Comparison of ENCODE assay signal across 1 cellular context in the genomic region with DNA sequence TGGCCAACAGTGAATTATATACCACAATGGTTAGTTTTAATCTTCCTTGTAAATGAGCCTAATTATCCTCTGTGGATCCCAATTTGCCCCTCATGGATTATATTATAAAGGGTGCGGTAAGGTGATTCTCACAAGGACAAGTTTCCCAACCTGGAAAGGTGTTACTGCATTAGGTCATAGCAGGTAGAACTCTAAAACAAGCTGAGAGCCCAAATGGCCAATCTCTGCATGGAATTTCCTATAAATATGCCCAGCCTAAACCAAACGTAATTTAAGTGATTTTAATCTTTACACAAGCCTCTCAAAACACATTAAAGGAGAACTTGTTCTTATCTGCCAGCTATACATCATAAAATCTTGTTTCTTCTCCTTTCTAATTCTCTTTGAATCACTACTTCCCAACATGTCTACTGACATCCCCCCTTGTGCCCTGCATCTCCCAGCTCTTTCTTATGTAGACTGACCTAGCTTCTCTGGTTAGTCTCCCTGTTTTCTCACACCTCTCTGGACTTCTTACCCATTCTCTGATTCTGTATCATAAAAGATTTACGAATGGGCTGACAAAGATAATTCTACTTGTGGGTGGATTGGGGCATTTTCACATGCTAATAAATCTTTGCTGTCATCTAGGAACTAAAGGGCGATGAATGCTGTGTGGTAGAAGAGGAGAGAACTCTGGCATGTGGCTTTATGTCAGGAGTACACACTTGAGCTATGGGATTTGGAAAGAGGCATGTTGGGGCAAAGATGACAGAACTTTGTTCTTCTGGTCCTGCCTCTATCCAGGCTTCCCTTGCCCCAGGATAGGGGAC.
TF ChIP-seq lines count a peak whose summit lies in the region.

No MANE protein-coding gene starts in this region.

TF ChIP-seq in GM23338, 12 proteins besides CTCF, POLR2A, EP300 and RAD21 (continued from another document):
- TF ChIP-seq, protein P1, sequence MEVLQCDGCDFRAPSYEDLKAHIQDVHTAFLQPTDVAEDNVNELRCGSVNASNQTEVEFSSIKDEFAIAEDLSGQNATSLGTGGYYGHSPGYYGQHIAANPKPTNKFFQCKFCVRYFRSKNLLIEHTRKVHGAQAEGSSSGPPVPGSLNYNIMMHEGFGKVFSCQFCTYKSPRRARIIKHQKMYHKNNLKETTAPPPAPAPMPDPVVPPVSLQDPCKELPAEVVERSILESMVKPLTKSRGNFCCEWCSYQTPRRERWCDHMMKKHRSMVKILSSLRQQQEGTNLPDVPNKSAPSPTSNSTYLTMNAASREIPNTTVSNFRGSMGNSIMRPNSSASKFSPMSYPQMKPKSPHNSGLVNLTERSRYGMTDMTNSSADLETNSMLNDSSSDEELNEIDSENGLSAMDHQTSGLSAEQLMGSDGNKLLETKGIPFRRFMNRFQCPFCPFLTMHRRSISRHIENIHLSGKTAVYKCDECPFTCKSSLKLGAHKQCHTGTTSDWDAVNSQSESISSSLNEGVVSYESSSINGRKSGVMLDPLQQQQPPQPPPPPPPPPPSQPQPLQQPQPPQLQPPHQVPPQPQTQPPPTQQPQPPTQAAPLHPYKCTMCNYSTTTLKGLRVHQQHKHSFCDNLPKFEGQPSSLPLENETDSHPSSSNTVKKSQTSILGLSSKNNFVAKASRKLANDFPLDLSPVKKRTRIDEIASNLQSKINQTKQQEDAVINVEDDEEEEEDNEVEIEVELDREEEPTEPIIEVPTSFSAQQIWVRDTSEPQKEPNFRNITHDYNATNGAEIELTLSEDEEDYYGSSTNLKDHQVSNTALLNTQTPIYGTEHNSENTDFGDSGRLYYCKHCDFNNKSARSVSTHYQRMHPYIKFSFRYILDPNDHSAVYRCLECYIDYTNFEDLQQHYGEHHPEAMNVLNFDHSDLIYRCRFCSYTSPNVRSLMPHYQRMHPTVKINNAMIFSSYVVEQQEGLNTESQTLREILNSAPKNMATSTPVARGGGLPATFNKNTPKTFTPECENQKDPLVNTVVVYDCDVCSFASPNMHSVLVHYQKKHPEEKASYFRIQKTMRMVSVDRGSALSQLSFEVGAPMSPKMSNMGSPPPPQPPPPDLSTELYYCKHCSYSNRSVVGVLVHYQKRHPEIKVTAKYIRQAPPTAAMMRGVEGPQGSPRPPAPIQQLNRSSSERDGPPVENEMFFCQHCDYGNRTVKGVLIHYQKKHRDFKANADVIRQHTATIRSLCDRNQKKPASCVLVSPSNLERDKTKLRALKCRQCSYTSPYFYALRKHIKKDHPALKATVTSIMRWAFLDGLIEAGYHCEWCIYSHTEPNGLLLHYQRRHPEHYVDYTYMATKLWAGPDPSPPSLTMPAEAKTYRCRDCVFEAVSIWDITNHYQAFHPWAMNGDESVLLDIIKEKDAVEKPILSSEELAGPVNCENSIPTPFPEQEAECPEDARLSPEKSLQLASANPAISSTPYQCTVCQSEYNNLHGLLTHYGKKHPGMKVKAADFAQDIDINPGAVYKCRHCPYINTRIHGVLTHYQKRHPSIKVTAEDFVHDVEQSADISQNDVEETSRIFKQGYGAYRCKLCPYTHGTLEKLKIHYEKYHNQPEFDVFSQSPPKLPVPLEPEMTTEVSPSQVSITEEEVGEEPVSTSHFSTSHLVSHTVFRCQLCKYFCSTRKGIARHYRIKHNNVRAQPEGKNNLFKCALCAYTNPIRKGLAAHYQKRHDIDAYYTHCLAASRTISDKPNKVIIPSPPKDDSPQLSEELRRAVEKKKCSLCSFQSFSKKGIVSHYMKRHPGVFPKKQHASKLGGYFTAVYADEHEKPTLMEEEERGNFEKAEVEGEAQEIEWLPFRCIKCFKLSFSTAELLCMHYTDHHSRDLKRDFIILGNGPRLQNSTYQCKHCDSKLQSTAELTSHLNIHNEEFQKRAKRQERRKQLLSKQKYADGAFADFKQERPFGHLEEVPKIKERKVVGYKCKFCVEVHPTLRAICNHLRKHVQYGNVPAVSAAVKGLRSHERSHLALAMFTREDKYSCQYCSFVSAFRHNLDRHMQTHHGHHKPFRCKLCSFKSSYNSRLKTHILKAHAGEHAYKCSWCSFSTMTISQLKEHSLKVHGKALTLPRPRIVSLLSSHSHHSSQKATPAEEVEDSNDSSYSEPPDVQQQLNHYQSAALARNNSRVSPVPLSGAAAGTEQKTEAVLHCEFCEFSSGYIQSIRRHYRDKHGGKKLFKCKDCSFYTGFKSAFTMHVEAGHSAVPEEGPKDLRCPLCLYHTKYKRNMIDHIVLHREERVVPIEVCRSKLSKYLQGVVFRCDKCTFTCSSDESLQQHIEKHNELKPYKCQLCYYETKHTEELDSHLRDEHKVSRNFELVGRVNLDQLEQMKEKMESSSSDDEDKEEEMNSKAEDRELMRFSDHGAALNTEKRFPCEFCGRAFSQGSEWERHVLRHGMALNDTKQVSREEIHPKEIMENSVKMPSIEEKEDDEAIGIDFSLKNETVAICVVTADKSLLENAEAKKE (CRISPR knock-in tag; IDR thresholded peaks at IDR 0.05) = no peak
- TF ChIP-seq, protein P2, sequence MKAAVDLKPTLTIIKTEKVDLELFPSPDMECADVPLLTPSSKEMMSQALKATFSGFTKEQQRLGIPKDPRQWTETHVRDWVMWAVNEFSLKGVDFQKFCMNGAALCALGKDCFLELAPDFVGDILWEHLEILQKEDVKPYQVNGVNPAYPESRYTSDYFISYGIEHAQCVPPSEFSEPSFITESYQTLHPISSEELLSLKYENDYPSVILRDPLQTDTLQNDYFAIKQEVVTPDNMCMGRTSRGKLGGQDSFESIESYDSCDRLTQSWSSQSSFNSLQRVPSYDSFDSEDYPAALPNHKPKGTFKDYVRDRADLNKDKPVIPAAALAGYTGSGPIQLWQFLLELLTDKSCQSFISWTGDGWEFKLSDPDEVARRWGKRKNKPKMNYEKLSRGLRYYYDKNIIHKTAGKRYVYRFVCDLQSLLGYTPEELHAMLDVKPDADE (IDR thresholded peaks at IDR 0.05) = no peak
- TF ChIP-seq NANOG (IDR thresholded peaks at IDR 0.05; ENCODE audit: borderline replicate concordance) = no peak
- TF ChIP-seq ZNF114 (CRISPR knock-in tag; IDR thresholded peaks at IDR 0.05) = no peak
- TF ChIP-seq CREB1 (CRISPR knock-in tag; IDR thresholded peaks at IDR 0.05; ENCODE audit: low read depth) = no peak
- TF ChIP-seq JUNB (IDR thresholded peaks at IDR 0.05; ENCODE audit: unreplicated experiment) = no peak
- no peak for TF ChIP-seq ZNF331 (CRISPR knock-in tag; IDR thresholded peaks at IDR 0.05; ENCODE audit: low read depth)
- TF ChIP-seq, protein P3, sequence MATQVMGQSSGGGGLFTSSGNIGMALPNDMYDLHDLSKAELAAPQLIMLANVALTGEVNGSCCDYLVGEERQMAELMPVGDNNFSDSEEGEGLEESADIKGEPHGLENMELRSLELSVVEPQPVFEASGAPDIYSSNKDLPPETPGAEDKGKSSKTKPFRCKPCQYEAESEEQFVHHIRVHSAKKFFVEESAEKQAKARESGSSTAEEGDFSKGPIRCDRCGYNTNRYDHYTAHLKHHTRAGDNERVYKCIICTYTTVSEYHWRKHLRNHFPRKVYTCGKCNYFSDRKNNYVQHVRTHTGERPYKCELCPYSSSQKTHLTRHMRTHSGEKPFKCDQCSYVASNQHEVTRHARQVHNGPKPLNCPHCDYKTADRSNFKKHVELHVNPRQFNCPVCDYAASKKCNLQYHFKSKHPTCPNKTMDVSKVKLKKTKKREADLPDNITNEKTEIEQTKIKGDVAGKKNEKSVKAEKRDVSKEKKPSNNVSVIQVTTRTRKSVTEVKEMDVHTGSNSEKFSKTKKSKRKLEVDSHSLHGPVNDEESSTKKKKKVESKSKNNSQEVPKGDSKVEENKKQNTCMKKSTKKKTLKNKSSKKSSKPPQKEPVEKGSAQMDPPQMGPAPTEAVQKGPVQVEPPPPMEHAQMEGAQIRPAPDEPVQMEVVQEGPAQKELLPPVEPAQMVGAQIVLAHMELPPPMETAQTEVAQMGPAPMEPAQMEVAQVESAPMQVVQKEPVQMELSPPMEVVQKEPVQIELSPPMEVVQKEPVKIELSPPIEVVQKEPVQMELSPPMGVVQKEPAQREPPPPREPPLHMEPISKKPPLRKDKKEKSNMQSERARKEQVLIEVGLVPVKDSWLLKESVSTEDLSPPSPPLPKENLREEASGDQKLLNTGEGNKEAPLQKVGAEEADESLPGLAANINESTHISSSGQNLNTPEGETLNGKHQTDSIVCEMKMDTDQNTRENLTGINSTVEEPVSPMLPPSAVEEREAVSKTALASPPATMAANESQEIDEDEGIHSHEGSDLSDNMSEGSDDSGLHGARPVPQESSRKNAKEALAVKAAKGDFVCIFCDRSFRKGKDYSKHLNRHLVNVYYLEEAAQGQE (IDR thresholded peaks at IDR 0.05; ENCODE audit: unreplicated experiment) = no peak
- no peak for TF ChIP-seq EZH2 (IDR thresholded peaks at IDR 0.05; ENCODE audit: low read depth, unreplicated experiment)
- TF ChIP-seq STAT1 (IDR thresholded peaks at IDR 0.05; ENCODE audit: unreplicated experiment) = no peak
- TF ChIP-seq EZH2phosphoT487 (IDR thresholded peaks at IDR 0.05; ENCODE audit: unreplicated experiment) = no peak
